26 cellular contexts compared by ENCODE assay signal in the genomic region with DNA sequence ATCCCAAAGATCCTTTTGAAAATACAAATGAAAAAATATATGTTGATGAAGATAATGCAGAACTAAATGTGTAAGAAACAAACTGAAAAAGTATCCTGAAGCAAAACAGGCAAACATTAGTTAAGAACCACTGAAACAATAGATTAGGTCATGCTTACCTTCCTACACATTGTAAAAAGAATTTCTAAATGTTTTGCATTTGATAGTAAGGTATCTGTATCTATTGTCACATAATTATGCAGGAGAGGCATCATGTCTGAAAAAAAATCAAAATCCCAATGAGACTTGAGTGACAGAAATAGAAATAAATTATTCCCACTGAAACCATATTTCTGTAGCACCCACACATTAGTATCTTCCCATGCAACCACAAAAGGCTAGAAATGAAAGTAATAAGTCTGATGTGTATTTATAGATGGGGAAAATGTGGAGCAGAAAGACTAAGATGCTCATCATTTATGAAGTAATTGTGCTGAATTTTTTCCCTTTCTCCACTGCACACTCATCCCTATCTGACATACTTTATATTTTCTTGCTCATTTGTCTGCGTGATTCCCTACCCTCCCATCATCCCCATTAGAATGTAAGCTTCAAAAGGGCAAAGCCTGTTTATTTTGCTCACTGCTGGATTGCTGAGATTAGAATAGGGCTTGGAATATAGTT.
"Had no signal": no experiment of that assay in that cellular context is flagged by ENCODE, and none has a peak within 500 bp of the region (broad histone marks: within the 10 kb centered on the region; RNA-seq: fewer than 3 reads in every experiment).

No MANE protein-coding gene starts in this region.

- H3K4me3 ChIP-seq: SJSA1 had no signal

- ATAC-seq: activated CD8-positive, alpha-beta T cell treated with anti-CD3 and anti-CD28 coated beads, Interleukin-2, amount 10 ng/mL, durations not matched to agents 7 days and 5 days; PC-3; SK-N-SH treated with all-trans-retinoic acid at 6 μM for 48 hours; WTC11 had no signal

- H3K27ac Mint-ChIP-seq: activated CD8-positive, alpha-beta T cell treated with anti-CD3 and anti-CD28 coated beads, Interleukin-2, amount 10 ng/mL, durations not matched to agents 7 days and 5 days; activated T-helper 2 cell treated with anti-CD3 and anti-CD28 coated beads, Interferon-gamma antibody, Interleukin-2, Interleukin-4, amounts not matched to agents 10 μg/mL and 5 μg/mL and 100 μg/mL, durations not matched to agents 14 hours and 24 hours and 36 hours; brain; WTC11 had no signal

- H3K27me3 ChIP-seq: SJSA1 had no signal

- H3K4me1 ChIP-seq: SJSA1 had no signal

- DNase-seq: activated CD4-positive, alpha-beta T cell treated with anti-CD3 and anti-CD28 coated beads for 48 hours; activated CD4-positive, alpha-beta T cell treated with anti-CD3 and anti-CD28 coated beads, Interleukin-2, amount 50 U/mL, for 4 hours; activated CD4-positive, CD25-positive, alpha-beta regulatory T cell treated with anti-CD3 and anti-CD28 coated beads, Interleukin-2, amount 50 U/mL, for 72 hours; activated CD8-positive, alpha-beta memory T cell treated with anti-CD3 and anti-CD28 coated beads, Interleukin-2, amount 50 U/mL, for 48 hours; activated CD8-positive, alpha-beta T cell treated with anti-CD3 and anti-CD28 coated beads, Interleukin-2, amount 10 ng/mL, durations not matched to agents 7 days and 5 days; activated gamma-delta T cell treated with Interleukin-2 at 50 U/mL for 16 hours; activated naive CD4-positive, alpha-beta T cell treated with anti-CD3 and anti-CD28 coated beads, Interleukin-2, amount 50 U/mL, for 16 hours; activated T-cell treated with anti-CD3 and anti-CD28 coated beads, Interleukin-2, amount 50 U/mL, for 4 hours; amygdala; KG1; NCI-H1092; NCI-H1417; NCI-H1930; NCI-H2171; NCI-H345; NCI-H510A; NCI-H526 treated with DMSO at 0.1 percent for 48 hours; NCI-H82; PC-3; SHP77; SW 1271 had no signal

- H3K4me3 Mint-ChIP-seq: activated CD8-positive, alpha-beta T cell treated with anti-CD3 and anti-CD28 coated beads, Interleukin-2, amount 10 ng/mL, durations not matched to agents 7 days and 5 days; activated T-cell treated with anti-CD3 and anti-CD28 coated beads, Interleukin-2, amount 50 U/mL, for 4 hours; brain; WTC11 had no signal

- H3K4me1 Mint-ChIP-seq: WTC11 had no signal

- H3K9me3 Mint-ChIP-seq: activated T-cell treated with anti-CD3 and anti-CD28 coated beads, Interleukin-2, amount 50 U/mL, for 4 hours; activated T-helper 2 cell treated with anti-CD3 and anti-CD28 coated beads, Interferon-gamma antibody, Interleukin-2, Interleukin-4, amounts not matched to agents 10 μg/mL and 5 μg/mL and 100 μg/mL, durations not matched to agents 14 hours and 24 hours and 36 hours; brain; WTC11 had no signal

- H3K36me3 Mint-ChIP-seq: WTC11 had no signal

- H3K9me3 ChIP-seq: SJSA1 had no signal

- H3K27ac ChIP-seq: SJSA1 had no signal

- H3K27me3 Mint-ChIP-seq: brain had no signal
